Comparison of ENCODE assay signal across 8 cellular contexts in the genomic region with DNA sequence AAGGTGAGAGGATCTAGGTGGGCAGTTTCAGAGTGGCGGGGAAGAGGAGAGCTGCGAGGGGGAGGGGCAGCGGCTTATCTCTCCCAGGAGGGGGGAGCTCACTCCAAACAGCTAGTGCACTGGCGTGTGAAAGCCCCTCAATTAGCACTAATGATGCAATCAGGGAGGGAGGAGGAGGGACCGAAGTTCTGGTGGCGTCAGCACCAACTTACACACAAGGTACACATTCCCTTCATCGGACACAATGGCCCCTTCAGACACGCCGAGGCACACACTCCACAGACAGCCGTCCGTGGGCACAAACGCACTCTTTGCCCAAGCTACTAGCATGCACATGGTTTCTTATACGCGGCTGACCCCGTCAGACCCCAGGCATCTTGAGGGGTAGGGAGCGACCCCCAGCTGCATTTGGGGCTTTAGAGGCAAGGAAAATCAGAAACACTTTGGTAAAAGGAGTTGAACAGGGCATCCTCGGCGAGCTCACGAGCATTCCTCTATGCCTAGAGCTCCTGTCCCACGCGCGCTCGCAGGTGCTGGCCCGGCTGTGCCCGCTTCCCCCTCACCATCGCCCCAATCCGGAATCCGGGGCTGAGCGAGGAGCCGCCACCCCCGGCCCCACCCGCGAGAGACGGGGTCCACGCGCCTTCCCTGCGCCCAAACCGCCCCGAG. TPM values are rescaled to one million over a fixed set of nuclear protein-coding genes. Genes with fewer than 3 reads are reported as not detected.
A peak's percentile ranks its signal among the peaks of the same experiment; 100 is the strongest.
DNase-seq lines count a peak whose midpoint lies in the region; ATAC-seq and TF ChIP-seq lines count a peak whose summit lies in the region.

No MANE protein-coding gene starts in this region.

- H3K4me3 Mint-ChIP-seq in activated CD4-positive, alpha-beta T cell treated with anti-CD3 and anti-CD28 coated beads, Interleukin-2, amount 10 ng/mL, durations not matched to agents 24 days and 14 days: peak overlapping the region; percentile 69
- peak overlapping the region; percentile 72 for H3K4me3 Mint-ChIP-seq in endodermal cell
- H3K4me3 Mint-ChIP-seq in nephron progenitor cell: peak overlapping the region; percentile 89

- H3K9me3 Mint-ChIP-seq in activated CD4-positive, alpha-beta T cell treated with anti-CD3 and anti-CD28 coated beads, Interleukin-2, amount 10 ng/mL, durations not matched to agents 24 days and 14 days: no peaks in the 10 kb centered on the region
- no peaks in the 10 kb centered on the region for H3K9me3 Mint-ChIP-seq in endodermal cell
- no peaks in the 10 kb centered on the region for H3K9me3 Mint-ChIP-seq in nephron progenitor cell

- WGBS in endodermal cell (ENCODE audit: insufficient coverage in 1 of 2, insufficient read length in 1 of 2), 2 experiments: 0 to 1% methylated on average over 13 to 39 of the region's 39 CpGs

- DNase-seq in activated CD4-positive, alpha-beta T cell treated with anti-CD3 and anti-CD28 coated beads, Interleukin-2, amount 10 ng/mL, durations not matched to agents 24 days and 14 days: no peak
- DNase-seq in activated CD4-positive, alpha-beta T cell treated with anti-CD3 and anti-CD28 coated beads, Interleukin-2, amount 50 U/mL, for 4 hours: no peak
- peak; percentile 94 for DNase-seq in NT2/D1 (ENCODE audit: low read depth, low spot score)
- peak; percentile 95 for DNase-seq in endodermal cell
- peak; percentile 58 for DNase-seq in nephron progenitor cell
- DNase-seq in ureter (ENCODE audit: low spot score): no peak
- no peak for DNase-seq in LoVo (ENCODE audit: low spot score)

- no peaks in the 10 kb centered on the region for H3K9me3 ChIP-seq in NT2/D1 (ENCODE audit: insufficient read depth, low read length)
- no peaks in the 10 kb centered on the region for H3K9me3 ChIP-seq in endodermal cell (ENCODE audit: control insufficient read depth, low read length)

- no peaks in the 10 kb centered on the region for H3K36me3 Mint-ChIP-seq in activated CD4-positive, alpha-beta T cell treated with anti-CD3 and anti-CD28 coated beads, Interleukin-2, amount 10 ng/mL, durations not matched to agents 24 days and 14 days (ENCODE audit: low read depth)
- peaks cover 2% of the 10 kb centered on the region for H3K36me3 Mint-ChIP-seq in endodermal cell (ENCODE audit: low read depth)
- peaks cover 4% of the 10 kb centered on the region for H3K36me3 Mint-ChIP-seq in nephron progenitor cell (ENCODE audit: low read depth)

- intact Hi-C loops in activated CD4-positive, alpha-beta T cell treated with anti-CD3 and anti-CD28 coated beads, Interleukin-2, amount 10 ng/mL, durations not matched to agents 24 days and 14 days (cut with micrococcal nuclease): no loop called here

- H3K4me1 Mint-ChIP-seq in activated CD4-positive, alpha-beta T cell treated with anti-CD3 and anti-CD28 coated beads, Interleukin-2, amount 10 ng/mL, durations not matched to agents 24 days and 14 days: peaks cover 3% of the 10 kb centered on the region
- H3K4me1 Mint-ChIP-seq in endodermal cell: peaks cover 62% of the 10 kb centered on the region
- peaks cover 78% of the 10 kb centered on the region for H3K4me1 Mint-ChIP-seq in nephron progenitor cell

- H3K9ac ChIP-seq in NT2/D1 (ENCODE audit: insufficient read length, low read depth) (peak overlapping the region; percentile 86), endodermal cell (ENCODE audit: extremely low read depth, low read length, poor library complexity, severe bottlenecking) (peak overlapping the region; percentile 94)

- H3K4me3 ChIP-seq in NT2/D1 (ENCODE audit: insufficient read length, low read depth) (peak overlapping the region; percentile 70), endodermal cell (ENCODE audit: low read length) (peak overlapping the region; percentile 88)

- no peak overlapping the region for H3K27ac Mint-ChIP-seq in activated CD4-positive, alpha-beta T cell treated with anti-CD3 and anti-CD28 coated beads, Interleukin-2, amount 10 ng/mL, durations not matched to agents 24 days and 14 days
- H3K27ac Mint-ChIP-seq in endodermal cell (peak overlapping the region; percentile 99), nephron progenitor cell (peak overlapping the region; percentile 93)

- no peak for ATAC-seq in GM18858 (IDR thresholded peaks at IDR 0.05; ENCODE audit: unreplicated experiment)

- H3K27me3 Mint-ChIP-seq in activated CD4-positive, alpha-beta T cell treated with anti-CD3 and anti-CD28 coated beads, Interleukin-2, amount 10 ng/mL, durations not matched to agents 24 days and 14 days: peaks cover 67% of the 10 kb centered on the region
- H3K27me3 Mint-ChIP-seq in endodermal cell (ENCODE audit: insufficient read depth): peaks cover 11% of the 10 kb centered on the region
- peaks cover 51% of the 10 kb centered on the region for H3K27me3 Mint-ChIP-seq in nephron progenitor cell (ENCODE audit: low read depth, poor library complexity)

- TF ChIP-seq CTCF in endodermal cell (conservative IDR thresholded peaks at IDR 0.05) (no peak), nephron progenitor cell (IDR thresholded peaks at IDR 0.05) (no peak)

- H3K36me3 ChIP-seq in NT2/D1 (ENCODE audit: insufficient read depth, insufficient read length, low read length) (peaks cover 10% of the 10 kb centered on the region), endodermal cell (ENCODE audit: control insufficient read depth, insufficient read depth, low read length) (no peaks in the 10 kb centered on the region)

- H3K4me1 ChIP-seq in NT2/D1 (ENCODE audit: insufficient read depth, insufficient read length): peaks cover 16% of the 10 kb centered on the region
- H3K4me1 ChIP-seq in endodermal cell (ENCODE audit: control insufficient read depth, insufficient read depth, low read length): peaks cover 20% of the 10 kb centered on the region

- H3K27ac ChIP-seq in endodermal cell (ENCODE audit: low read depth, low read length): peak overlapping the region; percentile 91

- H3K27me3 ChIP-seq in NT2/D1 (ENCODE audit: insufficient read depth, insufficient read length) (no peaks in the 10 kb centered on the region), endodermal cell (ENCODE audit: control insufficient read depth, insufficient read depth, low read length, poor library complexity, severe bottlenecking) (no peaks in the 10 kb centered on the region)

RNA-seq across cellular contexts. Expression of a gene that starts 0.9 kb away (rescaled TPM):
- total RNA-seq in activated CD4-positive, alpha-beta T cell treated with anti-CD3 and anti-CD28 coated beads, Interleukin-2, amount 10 ng/mL, durations not matched to agents 24 days and 14 days: not detected in 2 replicates
- total RNA-seq in endodermal cell (100 to 1,000 TPM in 1 of 2 donors, 10 to 100 TPM in 1; 85.3 to 105 TPM), ureter (60.4 TPM)
- polyA plus RNA-seq in endodermal cell (2013, experiment 1 of 2): 124 TPM
- 112 TPM for polyA plus RNA-seq in endodermal cell (2013, experiment 2 of 2)

Comparison
In these comparisons a context has a peak if more than half of its experiments do, and no peak if none do; other contexts are left out.
1. DNase-seq: peak in NT2/D1 (single experiment), endodermal cell (single experiment) and nephron progenitor cell (single experiment); none in activated CD4-positive, alpha-beta T cell treated with anti-CD3 and anti-CD28 coated beads, Interleukin-2, amount 10 ng/mL, durations not matched to agents 24 days and 14 days (single experiment), activated CD4-positive, alpha-beta T cell treated with anti-CD3 and anti-CD28 coated beads, Interleukin-2, amount 50 U/mL, for 4 hours (0 of 2), ureter (single experiment) and LoVo (single experiment).
2. RNA of a gene that starts 0.9 kb away (total RNA-seq): 85.3 to 105 TPM in endodermal cell and 60.4 TPM in ureter (single experiment); not detected in activated CD4-positive, alpha-beta T cell treated with anti-CD3 and anti-CD28 coated beads, Interleukin-2, amount 10 ng/mL, durations not matched to agents 24 days and 14 days; every median in the first group is over 10 times any median in the second.
3. Peak in every context shown above with its lines, with median percentiles within 50 percentile points of each other: H3K4me3 Mint-ChIP-seq.